ENCODE assay signal across 1 cellular context in the genomic region with DNA sequence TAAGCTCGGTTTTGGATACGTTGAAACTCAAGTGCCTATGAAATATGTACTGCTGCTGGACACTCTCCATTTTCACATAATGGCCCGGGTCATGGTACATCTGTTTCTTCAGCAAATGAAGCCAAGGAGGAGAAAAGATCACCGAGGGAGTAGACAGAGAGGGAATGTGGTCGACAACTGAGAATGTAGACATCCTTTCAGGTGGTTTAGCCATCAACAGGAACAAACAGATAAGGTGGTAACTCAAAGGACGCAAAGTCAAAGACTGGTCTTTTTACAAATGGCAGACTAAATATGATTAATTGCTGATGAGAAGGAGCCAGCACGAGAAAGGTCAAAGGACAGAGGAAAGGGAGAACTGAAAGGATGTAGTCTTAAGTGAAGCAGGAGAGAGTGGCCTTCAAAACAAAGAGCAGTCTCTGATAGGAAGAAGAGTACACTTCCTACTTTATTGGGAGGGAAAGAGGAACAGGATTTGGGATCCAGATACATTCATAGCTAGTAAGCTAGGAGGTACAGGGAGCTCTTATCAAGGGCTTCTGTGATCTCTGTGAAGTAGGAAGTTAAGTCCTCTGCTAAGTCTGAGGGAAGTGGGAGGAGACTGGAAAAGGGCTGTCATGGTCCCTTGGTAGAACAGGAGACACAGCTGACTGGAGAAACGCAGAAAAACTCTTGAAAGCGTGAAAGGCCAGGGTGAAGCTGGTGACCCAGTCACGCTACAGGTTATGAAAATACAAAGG.
TF ChIP-seq lines count a peak whose summit lies in the region.

No MANE protein-coding gene starts in this region.

TF ChIP-seq in K562, 482 proteins besides CTCF, POLR2A, EP300 and RAD21 (continued from another document):
- no peak for TF ChIP-seq CUX1 (CRISPR knock-in tag; IDR thresholded peaks at IDR 0.05)
- 0 out of 2 replicates have a peak, but pooled peaks have one; percentile 24 for TF ChIP-seq PKNOX1 (IDR thresholded peaks at IDR 0.05)
- TF ChIP-seq, protein P1, sequence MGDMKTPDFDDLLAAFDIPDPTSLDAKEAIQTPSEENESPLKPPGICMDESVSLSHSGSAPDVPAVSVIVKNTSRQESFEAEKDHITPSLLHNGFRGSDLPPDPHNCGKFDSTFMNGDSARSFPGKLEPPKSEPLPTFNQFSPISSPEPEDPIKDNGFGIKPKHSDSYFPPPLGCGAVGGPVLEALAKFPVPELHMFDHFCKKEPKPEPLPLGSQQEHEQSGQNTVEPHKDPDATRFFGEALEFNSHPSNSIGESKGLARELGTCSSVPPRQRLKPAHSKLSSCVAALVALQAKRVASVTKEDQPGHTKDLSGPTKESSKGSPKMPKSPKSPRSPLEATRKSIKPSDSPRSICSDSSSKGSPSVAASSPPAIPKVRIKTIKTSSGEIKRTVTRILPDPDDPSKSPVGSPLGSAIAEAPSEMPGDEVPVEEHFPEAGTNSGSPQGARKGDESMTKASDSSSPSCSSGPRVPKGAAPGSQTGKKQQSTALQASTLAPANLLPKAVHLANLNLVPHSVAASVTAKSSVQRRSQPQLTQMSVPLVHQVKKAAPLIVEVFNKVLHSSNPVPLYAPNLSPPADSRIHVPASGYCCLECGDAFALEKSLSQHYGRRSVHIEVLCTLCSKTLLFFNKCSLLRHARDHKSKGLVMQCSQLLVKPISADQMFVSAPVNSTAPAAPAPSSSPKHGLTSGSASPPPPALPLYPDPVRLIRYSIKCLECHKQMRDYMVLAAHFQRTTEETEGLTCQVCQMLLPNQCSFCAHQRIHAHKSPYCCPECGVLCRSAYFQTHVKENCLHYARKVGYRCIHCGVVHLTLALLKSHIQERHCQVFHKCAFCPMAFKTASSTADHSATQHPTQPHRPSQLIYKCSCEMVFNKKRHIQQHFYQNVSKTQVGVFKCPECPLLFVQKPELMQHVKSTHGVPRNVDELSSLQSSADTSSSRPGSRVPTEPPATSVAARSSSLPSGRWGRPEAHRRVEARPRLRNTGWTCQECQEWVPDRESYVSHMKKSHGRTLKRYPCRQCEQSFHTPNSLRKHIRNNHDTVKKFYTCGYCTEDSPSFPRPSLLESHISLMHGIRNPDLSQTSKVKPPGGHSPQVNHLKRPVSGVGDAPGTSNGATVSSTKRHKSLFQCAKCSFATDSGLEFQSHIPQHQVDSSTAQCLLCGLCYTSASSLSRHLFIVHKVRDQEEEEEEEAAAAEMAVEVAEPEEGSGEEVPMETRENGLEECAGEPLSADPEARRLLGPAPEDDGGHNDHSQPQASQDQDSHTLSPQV (IDR thresholded peaks at IDR 0.05), result no peak
- no peak for TF ChIP-seq KAT8 (IDR thresholded peaks at IDR 0.05; ENCODE audit: low read depth)
- no peak for TF ChIP-seq EGR1 (conservative IDR thresholded peaks at IDR 0.05)
- no peak for TF ChIP-seq RAD51 (IDR thresholded peaks at IDR 0.05; ENCODE audit: borderline replicate concordance, low read depth)
- no peak for TF ChIP-seq ZBTB43 (CRISPR knock-in tag; IDR thresholded peaks at IDR 0.05)
- TF ChIP-seq MCM7 (IDR thresholded peaks at IDR 0.05), result no peak
- no peak for TF ChIP-seq STAT5B (CRISPR knock-in tag; IDR thresholded peaks at IDR 0.05)
- TF ChIP-seq NELFE (IDR thresholded peaks at IDR 0.05; ENCODE audit: insufficient read depth, insufficient read length), result no peak
- no peak for TF ChIP-seq LEF1 (IDR thresholded peaks at IDR 0.05)
- TF ChIP-seq RCOR1 (IDR thresholded peaks at IDR 0.05; ENCODE audit: borderline replicate concordance in 1 of 2, low read depth in 2 of 2, low read length in 2 of 2), result no peak
- TF ChIP-seq, protein P2, sequence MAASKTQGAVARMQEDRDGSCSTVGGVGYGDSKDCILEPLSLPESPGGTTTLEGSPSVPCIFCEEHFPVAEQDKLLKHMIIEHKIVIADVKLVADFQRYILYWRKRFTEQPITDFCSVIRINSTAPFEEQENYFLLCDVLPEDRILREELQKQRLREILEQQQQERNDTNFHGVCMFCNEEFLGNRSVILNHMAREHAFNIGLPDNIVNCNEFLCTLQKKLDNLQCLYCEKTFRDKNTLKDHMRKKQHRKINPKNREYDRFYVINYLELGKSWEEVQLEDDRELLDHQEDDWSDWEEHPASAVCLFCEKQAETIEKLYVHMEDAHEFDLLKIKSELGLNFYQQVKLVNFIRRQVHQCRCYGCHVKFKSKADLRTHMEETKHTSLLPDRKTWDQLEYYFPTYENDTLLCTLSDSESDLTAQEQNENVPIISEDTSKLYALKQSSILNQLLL (CRISPR knock-in tag; IDR thresholded peaks at IDR 0.05; ENCODE audit: borderline replicate concordance), result no peak
- TF ChIP-seq PHF20 (IDR thresholded peaks at IDR 0.05; ENCODE audit: partially characterized antibody), result no peak
- no peak for TF ChIP-seq BACH1 (tag; IDR thresholded peaks at IDR 0.05)
- TF ChIP-seq NR3C1 (CRISPR knock-in tag; IDR thresholded peaks at IDR 0.05), result no peak
- TF ChIP-seq HDAC1 (IDR thresholded peaks at IDR 0.05), result peak in 1 of 2 experiments; percentile 25; a peak in 1 of 4 replicates
- no peak for TF ChIP-seq L3MBTL2 (IDR thresholded peaks at IDR 0.05)
- no peak for TF ChIP-seq FOXM1 (IDR thresholded peaks at IDR 0.05; ENCODE audit: low read depth)
- TF ChIP-seq FOXM1 (CRISPR knock-in tag; IDR thresholded peaks at IDR 0.05; ENCODE audit: low read depth), result no peak
- TF ChIP-seq ARID1B (IDR thresholded peaks at IDR 0.05), result no peak
- TF ChIP-seq FOXA3 (CRISPR knock-in tag; conservative IDR thresholded peaks at IDR 0.05 in 1 of 2, IDR thresholded peaks at IDR 0.05 in 1 of 2), result no peak
- no peak for TF ChIP-seq NR2C2 (CRISPR knock-in tag; IDR thresholded peaks at IDR 0.05)
- TF ChIP-seq NR2C2 (tag; IDR thresholded peaks at IDR 0.05), result peak; percentile 63; the same call in 1 of the 2 replicates
- TF ChIP-seq, protein P3, sequence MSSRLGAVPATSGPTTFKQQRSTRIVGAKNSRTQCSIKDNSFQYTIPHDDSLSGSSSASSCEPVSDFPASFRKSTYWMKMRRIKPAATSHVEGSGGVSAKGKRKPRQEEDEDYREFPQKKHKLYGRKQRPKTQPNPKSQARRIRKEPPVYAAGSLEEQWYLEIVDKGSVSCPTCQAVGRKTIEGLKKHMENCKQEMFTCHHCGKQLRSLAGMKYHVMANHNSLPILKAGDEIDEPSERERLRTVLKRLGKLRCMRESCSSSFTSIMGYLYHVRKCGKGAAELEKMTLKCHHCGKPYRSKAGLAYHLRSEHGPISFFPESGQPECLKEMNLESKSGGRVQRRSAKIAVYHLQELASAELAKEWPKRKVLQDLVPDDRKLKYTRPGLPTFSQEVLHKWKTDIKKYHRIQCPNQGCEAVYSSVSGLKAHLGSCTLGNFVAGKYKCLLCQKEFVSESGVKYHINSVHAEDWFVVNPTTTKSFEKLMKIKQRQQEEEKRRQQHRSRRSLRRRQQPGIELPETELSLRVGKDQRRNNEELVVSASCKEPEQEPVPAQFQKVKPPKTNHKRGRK (tag; IDR thresholded peaks at IDR 0.05), result no peak
- no peak for TF ChIP-seq ZNF143 (CRISPR knock-in tag; IDR thresholded peaks at IDR 0.05)
- no peak for TF ChIP-seq NONO (IDR thresholded peaks at IDR 0.05; ENCODE audit: low read depth in 2 of 2, low read length in 1 of 2)
- no peak for TF ChIP-seq MXD1 (CRISPR knock-in tag; IDR thresholded peaks at IDR 0.05; ENCODE audit: borderline replicate concordance, poor library complexity, severe bottlenecking)
- no peak for TF ChIP-seq ZNF436 (CRISPR knock-in tag; IDR thresholded peaks at IDR 0.05)
- TF ChIP-seq BCOR (IDR thresholded peaks at IDR 0.05), result no peak
- no peak for TF ChIP-seq NFIX (CRISPR knock-in tag; IDR thresholded peaks at IDR 0.05; ENCODE audit: low read depth)
- TF ChIP-seq KAT2B (IDR thresholded peaks at IDR 0.05; ENCODE audit: low read depth, low read length), result no peak
- TF ChIP-seq ZNF217 (CRISPR knock-in tag; IDR thresholded peaks at IDR 0.05), result no peak
- TF ChIP-seq MEIS2 (IDR thresholded peaks at IDR 0.05; ENCODE audit: partially characterized antibody), result peak; percentile 61
- TF ChIP-seq SPI1 (IDR thresholded peaks at IDR 0.05; ENCODE audit: borderline replicate concordance, low read depth, low read length), result peak; percentile 72; the same call in 1 of the 2 replicates
- peak; percentile 53; the same call in 1 of the 2 replicates for TF ChIP-seq NR2C1 (IDR thresholded peaks at IDR 0.05)
- peak; percentile 72 for TF ChIP-seq NR2C1 (tag; IDR thresholded peaks at IDR 0.05)
- TF ChIP-seq GABPB2 (CRISPR knock-in tag; conservative IDR thresholded peaks at IDR 0.05), result no peak
- TF ChIP-seq ETV6 (IDR thresholded peaks at IDR 0.05; ENCODE audit: borderline replicate concordance in 1 of 2, low read depth in 2 of 2, low read length in 1 of 2), result no peak
- TF ChIP-seq ETV6 (CRISPR knock-in tag; IDR thresholded peaks at IDR 0.05; ENCODE audit: borderline replicate concordance), result no peak
TF ChIP-seq in K562: peak in this region for 13.
